Comparison of ENCODE assay signal across 19 cellular contexts in the genomic region with DNA sequence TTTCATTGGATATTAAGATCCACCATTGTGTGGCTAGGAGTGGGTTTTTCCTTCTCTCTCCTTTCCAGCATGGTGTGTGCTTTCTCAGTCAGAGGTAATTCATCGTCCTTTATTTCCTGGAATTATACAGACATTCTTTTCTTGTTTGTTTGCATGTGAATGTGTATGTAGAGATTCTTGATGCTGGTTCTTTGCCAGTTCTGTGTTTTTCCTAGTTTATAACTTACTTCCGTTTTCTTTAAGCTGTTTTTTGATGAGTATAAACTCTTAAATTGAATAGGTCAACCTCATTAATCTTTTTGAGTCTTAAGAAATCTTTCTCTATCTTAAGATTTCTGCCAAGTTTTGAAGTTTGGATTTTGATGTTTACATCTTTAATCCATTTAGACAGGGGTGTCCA. TPM values are rescaled to one million over a fixed set of nuclear protein-coding genes. Genes with fewer than 3 reads are reported as not detected.
A peak's percentile ranks its signal among the peaks of the same experiment; 100 is the strongest.
DNase-seq lines count a peak whose midpoint lies in the region; ATAC-seq, FAIRE-seq and TF ChIP-seq lines count a peak whose summit lies in the region.
"Had no signal": no experiment of that assay in that cellular context is flagged by ENCODE, and none has a peak within 500 bp of the region (broad histone marks: within the 10 kb centered on the region; RNA-seq: fewer than 3 reads in every experiment).

No MANE protein-coding gene starts in this region.

- H3K4ac ChIP-seq in IMR-90 (ENCODE audit: low read depth, low read length): no peak overlapping the region

- peaks cover 26 to 59% of the 10 kb centered on the region in 2 experiments for H3K79me1 ChIP-seq in IMR-90 (ENCODE audit: low read depth in 1 of 2, low read length in 2 of 2)

- no peak overlapping the region for H3K18ac ChIP-seq in IMR-90 (ENCODE audit: low read depth, low read length)

- H4K20me1 ChIP-seq in IMR-90 (ENCODE audit: insufficient read depth, low read length) (peaks cover 54% of the 10 kb centered on the region), endothelial cell of umbilical vein (replicated peaks; ENCODE audit: control insufficient read depth, extremely low read depth, insufficient read depth, low read length) (peaks cover 2% of the 10 kb centered on the region)

- H4K91ac ChIP-seq in IMR-90 (ENCODE audit: insufficient read depth, low read depth, low read length): no peak overlapping the region

- H3K4me3 Mint-ChIP-seq in mesothelial cell of epicardium (no peak overlapping the region), MCF 10A (ENCODE audit: unreplicated experiment) (no peak overlapping the region)
- H3K4me3 Mint-ChIP-seq: CD4-positive, alpha-beta T cell had no signal

- DNase-seq in IMR-90: peak; percentile 28
- peak; percentile 26 for DNase-seq in endothelial cell of umbilical vein (ENCODE audit: low read depth, low spot score)
- DNase-seq in mesothelial cell of epicardium (ENCODE audit: low spot score in 2 of 2, unreplicated experiment in 2 of 2): no peak
- DNase-seq in gastrocnemius medialis: no peak
- no peak for DNase-seq in NCI-H1105 treated with DMSO at 0.1 percent for 48 hours (lab: John Stamatoyannopoulos, UW)
- DNase-seq in NCI-H2081 (lab: John Stamatoyannopoulos, UW): no peak
- DNase-seq in MCF 10A (ENCODE audit: unreplicated experiment): no peak
- DNase-seq: CD4-positive, alpha-beta T cell; DMS153; GF-D8; Karpas-422; NCI-H1092 treated with DMSO at 0.1 percent for 48 hours; NCI-H1694 had no signal

- TF ChIP-seq POLR2A in IMR-90 (IDR thresholded peaks at IDR 0.05; ENCODE audit: low read depth, low read length): no peak
- TF ChIP-seq POLR2A in endothelial cell of umbilical vein (IDR thresholded peaks at IDR 0.05; ENCODE audit: low read depth, low read length): no peak
- TF ChIP-seq POLR2A in gastrocnemius medialis (IDR thresholded peaks at IDR 0.05): no peak

- POLR2A ChIA-PET in IMR-90 (lab: Charles Lee; ENCODE audit: unreplicated experiment) (interaction anchor here (0.6 to 1.3 kb wide), 2 partner anchors 22 to 1774 kb away, joined by 3 to 5 read pairs; no protein-coding TSS in a partner anchor), endothelial cell of umbilical vein (lab: Charles Lee) (no interaction called here), MCF 10A (lab: Yijun Ruan, JAX) (interaction anchor here (0.5 to 0.9 kb wide), 4 partner anchors 9 to 112 kb away, joined by 3 to 5 read pairs (median 3); no protein-coding TSS in a partner anchor)

- no peak overlapping the region for H2AK9ac ChIP-seq in IMR-90 (replicated peaks; ENCODE audit: low read depth, low read length, poor library complexity)

- no peak overlapping the region for H2AFZ ChIP-seq in IMR-90 (replicated peaks; ENCODE audit: low read length, poor library complexity)
- H2AFZ ChIP-seq in endothelial cell of umbilical vein (ENCODE audit: low read depth, low read length): no peak overlapping the region

- no peaks in the 10 kb centered on the region for H3K79me2 ChIP-seq in endothelial cell of umbilical vein (ENCODE audit: control insufficient read depth, insufficient read depth, low read length)

- H3K4me1 ChIP-seq in IMR-90 (ENCODE audit: control insufficient read depth, insufficient read depth, low read length) (peaks cover 2% of the 10 kb centered on the region; the same call in 1 of the 2 replicates), endothelial cell of umbilical vein (ENCODE audit: control insufficient read depth, extremely low read depth, insufficient read depth, low read length) (no peaks in the 10 kb centered on the region), gastrocnemius medialis (peaks cover 52 to 60% of the 10 kb centered on the region in 2 donors)
- H3K4me1 ChIP-seq: A549 had no signal

- H2BK5ac ChIP-seq in IMR-90 (ENCODE audit: low read depth, low read length, poor library complexity, severe bottlenecking): no peak overlapping the region

- BruUV-seq in IMR-90 (replicated peaks; lab: Mats Ljungman, UMichigan) (no TSS peak), endothelial cell of umbilical vein (replicated peaks; lab: Mats Ljungman, UMichigan) (no TSS peak), MCF 10A (replicated peaks; lab: Mats Ljungman, UMichigan) (no TSS peak)

- peaks cover 19% of the 10 kb centered on the region for H3K4me1 Mint-ChIP-seq in mesothelial cell of epicardium
- H3K4me1 Mint-ChIP-seq in MCF 10A (ENCODE audit: insufficient read depth, unreplicated experiment): peaks cover 17% of the 10 kb centered on the region

- no CpG with 5 or more reads among the region's 2 CpGs for WGBS in IMR-90 (ENCODE audit: extremely low coverage in 2 of 2, insufficient read length in 1 of 2), 2 experiments

- H3K27me3 Mint-ChIP-seq in mesothelial cell of epicardium (ENCODE audit: low read depth): no peaks in the 10 kb centered on the region
- H3K27me3 Mint-ChIP-seq in MCF 10A (ENCODE audit: insufficient read depth, unreplicated experiment): no peaks in the 10 kb centered on the region
- H3K27me3 Mint-ChIP-seq: CD4-positive, alpha-beta T cell; IgD-negative memory B cell had no signal

- H3K4me2 ChIP-seq in IMR-90 (ENCODE audit: low read depth, low read length) (no peak overlapping the region), endothelial cell of umbilical vein (ENCODE audit: insufficient read depth, low read length) (no peak overlapping the region)
- H3K4me2 ChIP-seq: A549 had no signal

- H4K5ac ChIP-seq in IMR-90 (ENCODE audit: low read depth, low read length): no peak overlapping the region

- peaks cover 7% of the 10 kb centered on the region for H3K9me3 Mint-ChIP-seq in mesothelial cell of epicardium
- H3K9me3 Mint-ChIP-seq in MCF 10A (ENCODE audit: unreplicated experiment): no peaks in the 10 kb centered on the region
- H3K9me3 Mint-ChIP-seq: CD4-positive, alpha-beta T cell; IgD-negative memory B cell had no signal

- ATAC-seq in IMR-90 (ENCODE audit: low read depth): no peak
- ATAC-seq in gastrocnemius medialis: no peak
- ATAC-seq in esophagus mucosa: no peak
- ATAC-seq: A549, HCT116, Panc1 had no signal

- dilution Hi-C loops in IMR-90 (cut with HindIII; ENCODE audit: low sequenced_read_pairs, unreplicated experiment) (no loop called here), endothelial cell of umbilical vein (cut with MboI; ENCODE audit: extremely low pct_ligation_motif_present, low sequenced_read_pairs) (no loop called here)

- peak overlapping the region; percentile 13 for H3K27ac Mint-ChIP-seq in mesothelial cell of epicardium
- H3K27ac Mint-ChIP-seq in MCF 10A (ENCODE audit: low read depth, unreplicated experiment): no peak overlapping the region
- H3K27ac Mint-ChIP-seq: CD4-positive, alpha-beta T cell had no signal

- no peak overlapping the region for H3K14ac ChIP-seq in IMR-90 (replicated peaks; ENCODE audit: low read depth, low read length)

- no peak overlapping the region for H2BK20ac ChIP-seq in IMR-90 (ENCODE audit: low read depth, low read length)

- TF ChIP-seq RAD21 in IMR-90 (IDR thresholded peaks at IDR 0.05; ENCODE audit: low read length): no peak

- H3K9me3 ChIP-seq in IMR-90 (ENCODE audit: control insufficient read depth, insufficient read depth, low read length) (peaks cover 3% of the 10 kb centered on the region; the same call in 1 of the 2 replicates), endothelial cell of umbilical vein (replicated peaks; ENCODE audit: control insufficient read depth, insufficient read depth, low read length) (no peaks in the 10 kb centered on the region), gastrocnemius medialis (no peaks in the 10 kb centered on the region)
- H3K9me3 ChIP-seq: A549 had no signal

- H3K27ac ChIP-seq in IMR-90 (ENCODE audit: insufficient read depth, low read length) (no peak overlapping the region), endothelial cell of umbilical vein (ENCODE audit: insufficient read depth, low read depth, low read length) (no peak overlapping the region), gastrocnemius medialis (peak overlapping the region; percentile 2 to 36 (median 17))
- H3K27ac ChIP-seq: A549 had no signal

- no peak overlapping the region for H2AK5ac ChIP-seq in IMR-90 (ENCODE audit: low read depth, low read length)

- H2BK15ac ChIP-seq in IMR-90 (ENCODE audit: low read depth, low read length): no peak overlapping the region

- H2BK120ac ChIP-seq in IMR-90 (ENCODE audit: low read depth, low read length): no peak overlapping the region

- TF ChIP-seq CTCF in IMR-90 (conservative IDR thresholded peaks at IDR 0.05; ENCODE audit: low read depth, low read length) (no peak), endothelial cell of umbilical vein (IDR thresholded peaks at IDR 0.05; ENCODE audit: extremely low read depth in 1 of 2, insufficient read depth in 1 of 2, low read depth in 1 of 2, low read length in 2 of 2) (no peak), mesothelial cell of epicardium (IDR thresholded peaks at IDR 0.05; ENCODE audit: unreplicated experiment) (no peak), gastrocnemius medialis (IDR thresholded peaks at IDR 0.05 in 4 of 5, conservative IDR thresholded peaks at IDR 0.05 in 1 of 5) (no peak), MCF 10A (IDR thresholded peaks at IDR 0.05; ENCODE audit: unreplicated experiment) (no peak)

- FAIRE-seq in endothelial cell of umbilical vein (lab: Jason Lieb, UNC): peak; percentile 31
- FAIRE-seq: A549, HTR-8/SVneo had no signal

- CTCF ChIA-PET in IMR-90 (lab: Yijun Ruan, JAX) (interaction anchor here (0.7 kb wide), 1 partner anchor 10 kb away, joined by 3 read pairs; no protein-coding TSS in a partner anchor), endothelial cell of umbilical vein (lab: Charles Lee) (no interaction called here), MCF 10A (lab: Yijun Ruan, JAX) (interaction anchor here (0.9 kb wide), 1 partner anchor 16 kb away, joined by 3 read pairs; no protein-coding TSS in a partner anchor)

- intact Hi-C loops in IMR-90 (cut with micrococcal nuclease): loop anchor here (5.0 kb wide), 1 partner anchor 35 kb away; no protein-coding TSS in a partner anchor
- intact Hi-C loops in endothelial cell of umbilical vein (cut with micrococcal nuclease): no loop called here
- intact Hi-C loops in gastrocnemius medialis (cut with DNase I; ENCODE audit: low total_unique reads): no loop called here
- intact Hi-C loops in MCF 10A (cut with micrococcal nuclease): no loop called here

- H3K9ac ChIP-seq in IMR-90 (ENCODE audit: low read depth, low read length): no peak overlapping the region
- no peak overlapping the region for H3K9ac ChIP-seq in endothelial cell of umbilical vein (replicated peaks; ENCODE audit: extremely low read depth, insufficient read depth, low read length)

- in situ Hi-C loops in IMR-90 (cut with MboI; ENCODE audit: low sequenced_read_pairs): no loop called here
- in situ Hi-C loops in gastrocnemius medialis (cut with MboI; ENCODE audit: low sequenced_read_pairs in 4 of 4): no loop called here

- H3K56ac ChIP-seq in IMR-90 (ENCODE audit: extremely low read depth, insufficient read depth, low read length): no peak overlapping the region

- H3K36me3 ChIP-seq in IMR-90 (ENCODE audit: control insufficient read depth, insufficient read depth, low read length): peaks cover 16% of the 10 kb centered on the region
- no peaks in the 10 kb centered on the region for H3K36me3 ChIP-seq in endothelial cell of umbilical vein (ENCODE audit: control insufficient read depth in 2 of 2, extremely low read depth in 1 of 2, insufficient read depth in 2 of 2, low read length in 2 of 2)
- H3K36me3 ChIP-seq in gastrocnemius medialis: peaks cover 0 to 24% of the 10 kb centered on the region in 2 donors

- H3K27me3 ChIP-seq in IMR-90 (ENCODE audit: control insufficient read depth, insufficient read depth, low read length) (no peaks in the 10 kb centered on the region), endothelial cell of umbilical vein (ENCODE audit: control insufficient read depth in 2 of 2, insufficient read depth in 2 of 2, low read length in 2 of 2) (no peaks in the 10 kb centered on the region), gastrocnemius medialis (no peaks in the 10 kb centered on the region)

- H3K23ac ChIP-seq in IMR-90 (ENCODE audit: low read depth, low read length): no peak overlapping the region

- H3K9me1 ChIP-seq in IMR-90 (ENCODE audit: insufficient read depth, low read length) (peaks cover 5% of the 10 kb centered on the region; the same call in 1 of the 2 replicates), endothelial cell of umbilical vein (replicated peaks; ENCODE audit: control insufficient read depth, extremely low read depth, insufficient read depth, low read length) (no peaks in the 10 kb centered on the region)

- peaks cover 32% of the 10 kb centered on the region for H3K36me3 Mint-ChIP-seq in mesothelial cell of epicardium
- H3K36me3 Mint-ChIP-seq in MCF 10A (ENCODE audit: insufficient read depth, unreplicated experiment): peaks cover 25% of the 10 kb centered on the region

- H3K4me3 ChIP-seq in IMR-90 (ENCODE audit: insufficient read depth, low read depth, low read length): no peak overlapping the region
- no peak overlapping the region for H3K4me3 ChIP-seq in endothelial cell of umbilical vein (replicated peaks in 1 of 3; ENCODE audit: insufficient read depth in 1 of 3, low read depth in 1 of 3, low read length in 3 of 3)
- H3K4me3 ChIP-seq in gastrocnemius medialis: no peak overlapping the region
- H3K4me3 ChIP-seq: A549 had no signal

- no peak overlapping the region for H4K8ac ChIP-seq in IMR-90 (ENCODE audit: low read depth in 2 of 2, low read length in 2 of 2)

RNA-seq across cellular contexts. Expression of a gene that starts 38.7 kb away (rescaled TPM):
- total RNA-seq in IMR-90 (2012; rRNA removed) (33.2 and 38.6 TPM in 2 replicates), endothelial cell of umbilical vein (59.7 and 60.2 TPM in 2 replicates), mesothelial cell of epicardium (107 to 112 TPM (median 111 TPM) in 3 replicates), gastrocnemius medialis (100 to 1,000 TPM in 3 of 4 donors, 10 to 100 TPM in 1; 56.6 to 134 (median 108) TPM), esophagus mucosa (53.5 TPM), MCF 10A (2022) (160 and 234 TPM in 2 replicates)
- polyA plus RNA-seq in IMR-90 (2012; rRNA removed) (37.2 and 41.4 TPM in 2 replicates), endothelial cell of umbilical vein (11.3 and 16.3 TPM in 2 replicates)
- 20.4 and 27.1 TPM in 2 replicates for polyA plus RNA-seq in IMR-90 (2012; cell fraction: cytosol; rRNA removed)
- 24.9 and 43.2 TPM in 2 replicates for polyA plus RNA-seq in IMR-90 (2012; cell fraction: nucleus; rRNA removed; ENCODE audit: low replicate concordance)
- 16.8 and 16.9 TPM in 2 replicates for polyA plus RNA-seq in endothelial cell of umbilical vein (2011; cell fraction: cytosol; rRNA removed)
- 29.3 and 33.9 TPM in 2 replicates for polyA plus RNA-seq in endothelial cell of umbilical vein (2011; cell fraction: nucleus; rRNA removed)
- polyA plus RNA-seq in endothelial cell of umbilical vein (2012): 35.0 and 39.8 TPM in 2 replicates
- polyA minus RNA-seq in endothelial cell of umbilical vein: 86.9 and 104 TPM in 2 replicates
- polyA minus RNA-seq in endothelial cell of umbilical vein (2011; cell fraction: cytosol; rRNA and poly(A)+ RNA removed): 14.3 TPM
- polyA minus RNA-seq in endothelial cell of umbilical vein (2011; cell fraction: nucleus; rRNA and poly(A)+ RNA removed): 71.1 and 81.1 TPM in 2 replicates

Comparison
In these comparisons a context has a peak if more than half of its experiments do, and no peak if none do; other contexts are left out.
1. DNase-seq: peak in IMR-90 (single experiment) and endothelial cell of umbilical vein (single experiment); none in mesothelial cell of epicardium (0 of 2), gastrocnemius medialis (0 of 2), NCI-H1105 treated with DMSO at 0.1 percent for 48 hours (single experiment), NCI-H2081 (0 of 2) and MCF 10A (single experiment).
2. H3K27ac ChIP-seq: peak in gastrocnemius medialis (4 of 4); none in IMR-90 (single experiment) and endothelial cell of umbilical vein (single experiment).